9 cellular contexts compared by ENCODE assay signal in the genomic region with DNA sequence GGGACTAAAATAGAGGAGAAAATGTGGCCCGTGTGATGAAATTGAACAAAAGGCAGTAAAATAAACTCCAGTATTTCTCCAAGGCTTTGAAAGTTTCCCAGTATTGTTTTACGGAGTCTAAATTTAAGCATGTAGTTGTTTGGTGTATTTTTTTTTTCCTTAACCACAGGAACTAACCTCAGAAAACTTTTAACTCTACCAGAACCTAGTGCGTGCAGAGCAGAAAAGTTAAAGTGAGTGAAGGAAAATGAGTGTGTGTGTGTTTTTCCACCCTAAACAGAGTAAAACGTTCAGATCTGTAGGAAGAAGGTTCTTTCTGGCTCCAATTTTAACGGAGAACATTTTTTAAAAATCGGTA. TPM values are rescaled to one million over a fixed set of nuclear protein-coding genes. Genes with fewer than 3 reads are reported as not detected.
DNase-seq lines count a peak whose midpoint lies in the region; ATAC-seq and TF ChIP-seq lines count a peak whose summit lies in the region.
"Had no signal": no experiment of that assay in that cellular context is flagged by ENCODE, and none has a peak within 500 bp of the region (broad histone marks: within the 10 kb centered on the region; RNA-seq: fewer than 3 reads in every experiment).

No MANE protein-coding gene starts in this region.

- no peaks in the 10 kb centered on the region for H3K36me3 Mint-ChIP-seq in activated CD4-positive, alpha-beta T cell treated with anti-CD3 and anti-CD28 coated beads, Interleukin-2, amount 10 ng/mL, durations not matched to agents 7 days and 5 days (ENCODE audit: low read depth)
- H3K36me3 Mint-ChIP-seq: CD4-positive, CD25-positive, alpha-beta regulatory T cell had no signal

- H3K4me1 ChIP-seq in left lung = peaks cover 6 to 31% of the 10 kb centered on the region in 2 donors
- no peaks in the 10 kb centered on the region for H3K4me1 ChIP-seq in thymus (ENCODE audit: control insufficient read depth, insufficient read depth, low read length)

- H3K27me3 ChIP-seq in left lung (peaks cover 0 to 34% of the 10 kb centered on the region in 2 donors), thymus (ENCODE audit: control insufficient read depth, insufficient read depth) (peaks cover 16% of the 10 kb centered on the region)

- CTCF ChIA-PET in activated CD4-positive, alpha-beta T cell treated with anti-CD3 and anti-CD28 coated beads, Interleukin-2, amount 10 ng/mL, durations not matched to agents 7 days and 5 days (lab: Charles Lee) = no interaction called here

- peak; percentile 2 for ATAC-seq in left lung
- no peak for ATAC-seq in HG02588 (IDR thresholded peaks at IDR 0.05; ENCODE audit: unreplicated experiment)

- no peak for TF ChIP-seq CTCF in left lung (IDR thresholded peaks at IDR 0.05)

- no peaks in the 10 kb centered on the region for H3K36me3 ChIP-seq in left lung
- H3K36me3 ChIP-seq in thymus (ENCODE audit: control insufficient read depth, insufficient read depth) = no peaks in the 10 kb centered on the region

- POLR2A ChIA-PET in activated CD4-positive, alpha-beta T cell treated with anti-CD3 and anti-CD28 coated beads, Interleukin-2, amount 10 ng/mL, durations not matched to agents 7 days and 5 days (lab: Charles Lee) = no interaction called here

- peaks cover 56% of the 10 kb centered on the region for H3K27me3 Mint-ChIP-seq in activated CD4-positive, alpha-beta T cell treated with anti-CD3 and anti-CD28 coated beads, Interleukin-2, amount 10 ng/mL, durations not matched to agents 7 days and 5 days

- no peaks in the 10 kb centered on the region for H3K9me3 Mint-ChIP-seq in activated CD4-positive, alpha-beta T cell treated with anti-CD3 and anti-CD28 coated beads, Interleukin-2, amount 10 ng/mL, durations not matched to agents 7 days and 5 days

- H3K4me3 ChIP-seq in left lung (peak overlapping the region; percentile 63 to 74), thymus (ENCODE audit: low read length) (peak overlapping the region; percentile 69)

- peak overlapping the region; percentile 64 for H3K4me3 Mint-ChIP-seq in activated CD4-positive, alpha-beta T cell treated with anti-CD3 and anti-CD28 coated beads, Interleukin-2, amount 10 ng/mL, durations not matched to agents 7 days and 5 days

- peak overlapping the region; percentile 48 for H3K27ac Mint-ChIP-seq in activated CD4-positive, alpha-beta T cell treated with anti-CD3 and anti-CD28 coated beads, Interleukin-2, amount 10 ng/mL, durations not matched to agents 7 days and 5 days
- H3K27ac Mint-ChIP-seq: CD4-positive, CD25-positive, alpha-beta regulatory T cell had no signal

- intact Hi-C loops in left lung (cut with DNase I) = no loop called here

- no peaks in the 10 kb centered on the region for H3K9me3 ChIP-seq in left lung
- no peaks in the 10 kb centered on the region for H3K9me3 ChIP-seq in thymus (ENCODE audit: control insufficient read depth)

- peak overlapping the region; percentile 54 to 70 for H3K27ac ChIP-seq in left lung
- H3K27ac ChIP-seq in thymus (ENCODE audit: low read depth) = peak overlapping the region; percentile 82

- no peak for DNase-seq in activated CD4-positive, alpha-beta T cell treated with anti-CD3 and anti-CD28 coated beads, Interleukin-2, amount 10 ng/mL, durations not matched to agents 7 days and 5 days
- no peak for DNase-seq in activated CD4-positive, alpha-beta T cell treated with anti-CD3 and anti-CD28 coated beads for 1 hour
- DNase-seq in amniotic epithelial cell (ENCODE audit: low read depth) (peak; percentile 27), left lung (no peak), ecto neural progenitor cell (ENCODE audit: low spot score) (no peak)
- DNase-seq in activated effector memory CD4-positive, alpha-beta T cell treated with anti-CD3 and anti-CD28 coated beads, Interleukin-2, amount 50 U/mL, for 16 hours = no peak
- DNase-seq: CD4-positive, CD25-positive, alpha-beta regulatory T cell had no signal

- peaks cover 16% of the 10 kb centered on the region for H3K4me1 Mint-ChIP-seq in activated CD4-positive, alpha-beta T cell treated with anti-CD3 and anti-CD28 coated beads, Interleukin-2, amount 10 ng/mL, durations not matched to agents 7 days and 5 days

- 6% methylated on average over 6 of the region's 6 CpGs for WGBS in thymus

RNA-seq across cellular contexts. Expression of gene PROSER2, which starts 0.8 kb away (rescaled TPM):
- under 1 TPM; 0.27 to 0.31 TPM for total RNA-seq in activated CD4-positive, alpha-beta T cell treated with anti-CD3 and anti-CD28 coated beads, Interleukin-2, amount 10 ng/mL, durations not matched to agents 7 days and 5 days
- total RNA-seq in left lung = 10 to 100 TPM; 12.8 to 14.8 TPM
- 17.8 TPM for polyA plus RNA-seq in thymus

Comparison
In these comparisons a context has a peak if more than half of its experiments do, and no peak if none do; other contexts are left out.
1. RNA of gene PROSER2, which starts 0.8 kb away (total RNA-seq): 12.8 to 14.8 TPM in left lung; 0.27 to 0.31 TPM in activated CD4-positive, alpha-beta T cell treated with anti-CD3 and anti-CD28 coated beads, Interleukin-2, amount 10 ng/mL, durations not matched to agents 7 days and 5 days; every median in the first group is over 10 times any median in the second.